36 cellular contexts compared by ENCODE assay signal in genomic region chr10:76488602-76489001, GRCh38.
"Had no signal": no experiment of that assay in that cellular context is flagged by ENCODE, and none has a peak within 500 bp of the region (broad histone marks: within the 10 kb centered on the region; RNA-seq: fewer than 3 reads in every experiment).

No MANE protein-coding gene starts in this region.

- DNase-seq: Karpas-422, Kasumi-1, MG63, MM.1S, MV-4-11, NCI-H1048, NCI-H1092, NCI-H1092 treated with DMSO at 0.1 percent for 48 hours, NCI-H1105, NCI-H1105 treated with DMSO at 0.1 percent for 48 hours, NCI-H1417, NCI-H1417 treated with DMSO at 0.1 percent for 48 hours, NCI-H1436, NCI-H1436 treated with DMSO at 0.1 percent for 48 hours, NCI-H146, NCI-H1694, NCI-H1694 treated with DMSO at 0.1 percent for 48 hours, NCI-H187, NCI-H187 treated with DMSO at 0.1 percent for 48 hours, NCI-H1930, NCI-H2029, NCI-H2029 treated with DMSO at 0.1 percent for 48 hours, NCI-H2081, NCI-H2081 treated with DMSO at 0.1 percent for 48 hours, NCI-H2107, NCI-H2171, NCI-H2171 treated with DMSO at 0.1 percent for 48 hours, NCI-H2227 treated with DMSO at 0.1 percent for 48 hours, NCI-H226, NCI-H345, NCI-H446, NCI-H446 treated with DMSO at 0.1 percent for 48 hours, NCI-H510A, NCI-H510A treated with DMSO at 0.1 percent for 48 hours, NCI-H524 had no signal

- H3K27ac ChIP-seq: KMS-11 had no signal

- H3K27me3 ChIP-seq: MG63 had no signal

- H3K9ac ChIP-seq: KMS-11 had no signal

- H3K4me2 ChIP-seq: KMS-11 had no signal

- H3K36me3 ChIP-seq: MG63 had no signal

- H3K4me3 ChIP-seq: MG63 had no signal
